Comparison of ENCODE assay signal across 25 cellular contexts in genomic region chr17:46274238-46274637, GRCh38.
"Had no signal": no experiment of that assay in that cellular context is flagged by ENCODE, and none has a peak within 500 bp of the region (broad histone marks: within the 10 kb centered on the region; RNA-seq: fewer than 3 reads in every experiment).

No MANE protein-coding gene starts in this region.

- H3K27ac ChIP-seq: coronary artery, esophagus squamous epithelium, parathyroid adenoma, suprapubic skin, transverse colon, upper lobe of right lung, vagina had no signal

- DNase-seq: effector memory CD8-positive, alpha-beta T cell; erythroblast; esophagus squamous epithelium; foreskin melanocyte; hypothalamus; immature natural killer cell; natural killer cell; stimulated activated CD4-positive, alpha-beta T cell treated with anti-CD3 and anti-CD28 coated beads, Interleukin-12 subunit alpha, Interleukin-12 subunit beta, amount 100 ng/mL, for 4 hours; stimulated activated CD4-positive, alpha-beta T cell treated with anti-CD3 and anti-CD28 coated beads, Interleukin-1b, Interleukin-23, amount 100 ng/mL, for 48 hours; stimulated activated CD4-positive, alpha-beta T cell treated with anti-CD3 and anti-CD28 coated beads, Interleukin-4, amount 100 ng/mL, for 1 hour; stimulated activated CD8-positive, alpha-beta memory T cell treated with anti-CD3 and anti-CD28 coated beads, Interleukin-4, amount 100 ng/mL, for 48 hours; stimulated activated naive CD4-positive, alpha-beta T cell; stimulated activated naive CD8-positive, alpha-beta T cell treated with anti-CD3 and anti-CD28 coated beads, Interleukin-15, amount 100 ng/mL, for 72 hours; transverse colon; upper lobe of right lung had no signal

- H3K27me3 ChIP-seq: esophagus squamous epithelium, suprapubic skin, transverse colon, upper lobe of right lung, vagina had no signal

- H3K4me2 ChIP-seq: smooth muscle cell had no signal

- H3K4me1 ChIP-seq: esophagus squamous epithelium, parathyroid adenoma, suprapubic skin, transverse colon, upper lobe of right lung, vagina had no signal

- H3K9me3 ChIP-seq: esophagus squamous epithelium, suprapubic skin, transverse colon, upper lobe of right lung, vagina had no signal

- FAIRE-seq: endometrium, keratinocyte had no signal

- ATAC-seq: effector memory CD8-positive, alpha-beta T cell; left lobe of liver; natural killer cell; sciatic nerve; stimulated activated naive CD8-positive, alpha-beta T cell treated with anti-CD3 and anti-CD28 coated beads, Interleukin-15, amount 100 ng/mL, for 72 hours; upper lobe of right lung had no signal

- H3K36me3 ChIP-seq: esophagus squamous epithelium, suprapubic skin, transverse colon, upper lobe of right lung, vagina had no signal

- H3K9ac ChIP-seq: parathyroid adenoma had no signal

- H3K4me3 ChIP-seq: coronary artery, esophagus squamous epithelium, lung, smooth muscle cell, suprapubic skin, transverse colon, upper lobe of right lung, vagina had no signal

- H2AFZ ChIP-seq: parathyroid adenoma had no signal

- H3K79me2 ChIP-seq: parathyroid adenoma had no signal
